In genomic region chr22:17781319-17782031, GRCh38 we compare ENCODE assay signal across 7 cellular contexts. TPM values are rescaled to one million over a fixed set of nuclear protein-coding genes. Genes with fewer than 3 reads are reported as not detected.
DNase-seq lines count a peak whose midpoint lies in the region; ATAC-seq and TF ChIP-seq lines count a peak whose summit lies in the region.

No MANE protein-coding gene starts in this region.

- peak; percentile 69 for DNase-seq in GM13977 (ENCODE audit: low spot score)
- peak; percentile 59 for DNase-seq in T-helper 2 cell treated with Interferon-gamma antibody and Interleukin-4, amounts not matched to agents 5 μg/mL and 100 μg/mL, for 36 hours (ENCODE audit: low spot score)
- DNase-seq in cerebellar cortex (ENCODE audit: low spot score): peak; percentile 54
- DNase-seq in trophoblast cell: peak; percentile 64 to 70
- DNase-seq in GM23338 (ENCODE audit: low spot score): no peak

- H3K79me2 ChIP-seq in trophoblast cell (ENCODE audit: control insufficient read depth, insufficient read depth, low read length, poor library complexity) (no peaks in the 10 kb centered on the region), GM23338 (replicated peaks; ENCODE audit: insufficient read depth) (no peaks in the 10 kb centered on the region)

- H3F3A ChIP-seq in GM23338 (replicated peaks; ENCODE audit: low read depth): no peaks in the 10 kb centered on the region

- WGBS in trophoblast cell (ENCODE audit: extremely low coverage, insufficient coverage, insufficient read length): no CpG with 5 or more reads among the region's 12 CpGs

- TF ChIP-seq CTCF in GM13977 (IDR thresholded peaks at IDR 0.05; ENCODE audit: extremely low read depth, insufficient read depth, missing control alignments) (no peak), GM23338 (conservative IDR thresholded peaks at IDR 0.05; ENCODE audit: low read depth in 2 of 2) (no peak)

- H3K14ac ChIP-seq in trophoblast cell (ENCODE audit: low read length): no peak overlapping the region

- in situ Hi-C loops in GM13977 (cut with MboI; ENCODE audit: low pct_unique_long_range_greater_than_20kb, low sequenced_read_pairs, unreplicated experiment): no loop called here

- no peaks in the 10 kb centered on the region for H3K9me3 Mint-ChIP-seq in T-helper 2 cell treated with Interferon-gamma antibody and Interleukin-4, amounts not matched to agents 5 μg/mL and 100 μg/mL, for 36 hours
- peaks cover 4% of the 10 kb centered on the region; the same call in 1 of the 3 replicates for H3K9me3 Mint-ChIP-seq in GM23338

- no peak overlapping the region for H4K12ac ChIP-seq in trophoblast cell (ENCODE audit: low read depth, low read length)

- no peak overlapping the region for H3K9ac ChIP-seq in trophoblast cell (ENCODE audit: low read length)

- H3K4me1 Mint-ChIP-seq in T-helper 2 cell treated with Interferon-gamma antibody and Interleukin-4, amounts not matched to agents 5 μg/mL and 100 μg/mL, for 36 hours (ENCODE audit: low read depth): peaks cover 20% of the 10 kb centered on the region
- H3K4me1 Mint-ChIP-seq in GM23338: peaks cover 25% of the 10 kb centered on the region

- H2BK120ac ChIP-seq in trophoblast cell (ENCODE audit: insufficient read depth, low read length, poor library complexity): no peak overlapping the region

- no peaks in the 10 kb centered on the region for H4K20me1 ChIP-seq in GM23338 (replicated peaks; ENCODE audit: insufficient read depth)

- H3K36me3 ChIP-seq in trophoblast cell (ENCODE audit: control insufficient read depth in 1 of 2, insufficient read depth in 2 of 2, low read length in 2 of 2) (no peaks in the 10 kb centered on the region), GM23338 (ENCODE audit: insufficient read depth) (no peaks in the 10 kb centered on the region)

- H3K27ac ChIP-seq in trophoblast cell (ENCODE audit: low read depth, low read length) (no peak overlapping the region), GM23338 (ENCODE audit: low read depth) (no peak overlapping the region)

- H3K9me3 ChIP-seq in trophoblast cell (ENCODE audit: insufficient read depth, low read depth, low read length): no peaks in the 10 kb centered on the region

- ATAC-seq in HG03103 (IDR thresholded peaks at IDR 0.05; ENCODE audit: low read depth, unreplicated experiment) (peak; percentile 35), GM23338 (no peak), HG03457 (IDR thresholded peaks at IDR 0.05; ENCODE audit: unreplicated experiment) (no peak)

- peaks cover 1 to 5% of the 10 kb centered on the region in 2 experiments for H3K4me1 ChIP-seq in trophoblast cell (ENCODE audit: control insufficient read depth in 1 of 2, insufficient read depth in 2 of 2, low read length in 2 of 2)
- H3K4me1 ChIP-seq in GM23338 (ENCODE audit: insufficient read depth): no peaks in the 10 kb centered on the region; the same call in 1 of the 2 replicates

- peaks cover 2% of the 10 kb centered on the region for H3K79me1 ChIP-seq in trophoblast cell (ENCODE audit: low read length)

- H4K8ac ChIP-seq in trophoblast cell (ENCODE audit: low read depth, low read length): no peak overlapping the region

- H3K18ac ChIP-seq in trophoblast cell (ENCODE audit: low read length): no peak overlapping the region

- H3K4ac ChIP-seq in trophoblast cell (ENCODE audit: low read depth, low read length): no peak overlapping the region

- H4K91ac ChIP-seq in trophoblast cell (ENCODE audit: low read depth, low read length): no peak overlapping the region

- H3K4me3 Mint-ChIP-seq in T-helper 2 cell treated with Interferon-gamma antibody and Interleukin-4, amounts not matched to agents 5 μg/mL and 100 μg/mL, for 36 hours: no peak overlapping the region
- no peak overlapping the region for H3K4me3 Mint-ChIP-seq in GM23338

- H3K4me2 ChIP-seq in trophoblast cell (ENCODE audit: low read length): no peak overlapping the region
- H3K4me2 ChIP-seq in GM23338: no peak overlapping the region

- H2AK5ac ChIP-seq in trophoblast cell (ENCODE audit: low read length): no peak overlapping the region

- no peak overlapping the region for H2BK12ac ChIP-seq in trophoblast cell (ENCODE audit: low read length)

- H3K9me2 ChIP-seq in GM23338 (ENCODE audit: insufficient read depth): no peaks in the 10 kb centered on the region

- no peak overlapping the region for H3K23ac ChIP-seq in trophoblast cell (ENCODE audit: low read length)

- H3K4me3 ChIP-seq in trophoblast cell (ENCODE audit: low read depth, low read length) (no peak overlapping the region), GM23338 (no peak overlapping the region)

- H2AFZ ChIP-seq in trophoblast cell (ENCODE audit: insufficient read depth, low read length, poor library complexity) (no peak overlapping the region), GM23338 (no peak overlapping the region)

- peaks cover 20% of the 10 kb centered on the region for H3K36me3 Mint-ChIP-seq in T-helper 2 cell treated with Interferon-gamma antibody and Interleukin-4, amounts not matched to agents 5 μg/mL and 100 μg/mL, for 36 hours (ENCODE audit: low read depth)
- no peaks in the 10 kb centered on the region; the same call in 2 of the 3 replicates for H3K36me3 Mint-ChIP-seq in GM23338 (ENCODE audit: low read depth)

- no peaks in the 10 kb centered on the region for H3K27me3 Mint-ChIP-seq in T-helper 2 cell treated with Interferon-gamma antibody and Interleukin-4, amounts not matched to agents 5 μg/mL and 100 μg/mL, for 36 hours (ENCODE audit: low read depth)
- H3K27me3 Mint-ChIP-seq in GM23338 (ENCODE audit: insufficient read depth, low read depth, poor library complexity): peaks cover 18% of the 10 kb centered on the region

- no peak overlapping the region for H2BK5ac ChIP-seq in trophoblast cell (ENCODE audit: low read depth, low read length, poor library complexity)

- H3K27ac Mint-ChIP-seq in T-helper 2 cell treated with Interferon-gamma antibody and Interleukin-4, amounts not matched to agents 5 μg/mL and 100 μg/mL, for 36 hours: no peak overlapping the region
- H3K27ac Mint-ChIP-seq in GM23338: no peak overlapping the region; the same call in 1 of the 2 replicates

- no peaks in the 10 kb centered on the region for H3K27me3 ChIP-seq in trophoblast cell (ENCODE audit: insufficient read depth, low read length)
- H3K27me3 ChIP-seq in GM23338 (ENCODE audit: insufficient read depth): no peaks in the 10 kb centered on the region

TF ChIP-seq in GM23338, 12 proteins besides CTCF, POLR2A, EP300 and RAD21:
- TF ChIP-seq EZH2phosphoT487 (IDR thresholded peaks at IDR 0.05; ENCODE audit: unreplicated experiment) (no peak), NANOG (IDR thresholded peaks at IDR 0.05; ENCODE audit: borderline replicate concordance) (no peak), ZNF114 (CRISPR knock-in tag; IDR thresholded peaks at IDR 0.05) (no peak), CREB1 (CRISPR knock-in tag; IDR thresholded peaks at IDR 0.05; ENCODE audit: low read depth) (no peak), REST (IDR thresholded peaks at IDR 0.05; ENCODE audit: unreplicated experiment) (no peak), ETS1 (IDR thresholded peaks at IDR 0.05) (no peak)

RNA-seq across cellular contexts. Expression of gene BID, which starts 7.2 kb away (rescaled TPM):
- 11.2 and 12.5 TPM in 2 replicates for polyA plus RNA-seq in trophoblast cell (2013)
- total RNA-seq in GM23338 (2014; rRNA removed; shearing (Covaris generic)): 62.3 and 125 TPM in 2 replicates
- polyA plus RNA-seq in GM23338 (2016; fragmentation: Nextera tagmentation; extraction: Ambion mirVana): 63.4 and 65.1 TPM in 2 replicates
